ENCODE assay signal across 10 cellular contexts in genomic region chr5:68331202-68332108, GRCh38.
A peak's percentile ranks its signal among the peaks of the same experiment; 100 is the strongest.
DNase-seq lines count a peak whose midpoint lies in the region; ATAC-seq, FAIRE-seq and TF ChIP-seq lines count a peak whose summit lies in the region.
"Had no signal": no experiment of that assay in that cellular context is flagged by ENCODE, and none has a peak within 500 bp of the region (broad histone marks: within the 10 kb centered on the region; RNA-seq: fewer than 3 reads in every experiment).

No MANE protein-coding gene starts in this region.

- FAIRE-seq in GM12892 (lab: Jason Lieb, UNC) = no peak

- DNase-seq in CD1c-positive myeloid dendritic cell (ENCODE audit: extremely low spot score) = peak; percentile 89
- peak; percentile 89 for DNase-seq in OCI-M1 (lab: John Stamatoyannopoulos, UW)
- DNase-seq in glomerular visceral epithelial cell (ENCODE audit: extremely low spot score) = peak; percentile 60
- no peak for DNase-seq in occipital lobe (lab: John Stamatoyannopoulos, UW)
- no peak for DNase-seq in AG20443 (ENCODE audit: low spot score)
- DNase-seq in GM12892 (ENCODE audit: insufficient read length) = no peak
- DNase-seq: central memory CD4-positive, alpha-beta T cell; NCI-H1694 had no signal

- TF ChIP-seq POLR2A in GM12892 (IDR thresholded peaks at IDR 0.05; ENCODE audit: low read depth, low read length) = no peak

- ATAC-seq in HG02588 (IDR thresholded peaks at IDR 0.05; ENCODE audit: unreplicated experiment) = peak; percentile 50
- ATAC-seq in HG03460 (IDR thresholded peaks at IDR 0.05; ENCODE audit: unreplicated experiment) = no peak

Comparison
In these comparisons a context has a peak if more than half of its experiments do, and no peak if none do; other contexts are left out.
1. DNase-seq: peak in CD1c-positive myeloid dendritic cell (single experiment), OCI-M1 (single experiment) and glomerular visceral epithelial cell (single experiment); none in occipital lobe (single experiment), AG20443 (single experiment) and GM12892 (single experiment).